In genomic region chr16:27366687-27367462, GRCh38 we compare ENCODE assay signal across 8 cellular contexts. TPM values are rescaled to one million over a fixed set of nuclear protein-coding genes. Genes with fewer than 3 reads are reported as not detected.
DNase-seq lines count a peak whose midpoint lies in the region; ATAC-seq and TF ChIP-seq lines count a peak whose summit lies in the region.

No MANE protein-coding gene starts in this region.

- no peak overlapping the region for H3K4me3 ChIP-seq in GM23248
- no peak overlapping the region for H3K4me3 ChIP-seq in right cardiac atrium (ENCODE audit: low read length)
- H3K4me3 ChIP-seq in mesendoderm (ENCODE audit: low read length): no peak overlapping the region
- H3K4me3 ChIP-seq in left lung: peak overlapping the region in 1 of 2 donors; percentile 15

- H3K4me3 Mint-ChIP-seq in CD4-positive, alpha-beta T cell: peak overlapping the region; percentile 85
- peak overlapping the region; percentile 54 for H3K4me3 Mint-ChIP-seq in activated CD4-positive, alpha-beta memory T cell treated with anti-CD3 and anti-CD28 coated beads for 36 hours

- H3F3A ChIP-seq in GM23248 (ENCODE audit: insufficient read depth): peaks cover 40% of the 10 kb centered on the region

- no peak overlapping the region for H2BK5ac ChIP-seq in mesendoderm (ENCODE audit: low read length)

- H2AK5ac ChIP-seq in mesendoderm (ENCODE audit: low read length): no peak overlapping the region

- H3K56ac ChIP-seq in mesendoderm (ENCODE audit: low read length): no peak overlapping the region

- H4K8ac ChIP-seq in mesendoderm (ENCODE audit: low read depth, low read length): no peak overlapping the region

- in situ Hi-C loops in GM23248 (cut with MboI): loop anchor here (25.0 kb wide), 1 partner anchor 1530 kb away; no protein-coding TSS in a partner anchor

- H3K27me3 Mint-ChIP-seq in CD4-positive, alpha-beta T cell: no peaks in the 10 kb centered on the region
- H3K27me3 Mint-ChIP-seq in activated CD4-positive, alpha-beta memory T cell treated with anti-CD3 and anti-CD28 coated beads for 36 hours: no peaks in the 10 kb centered on the region

- no peak overlapping the region for H3K4ac ChIP-seq in mesendoderm (ENCODE audit: low read depth, low read length)

- peak overlapping the region; percentile 80 for H2AFZ ChIP-seq in GM23248

- TF ChIP-seq CTCF in CD4-positive, alpha-beta T cell (IDR thresholded peaks at IDR 0.05): no peak
- TF ChIP-seq CTCF in left lung (IDR thresholded peaks at IDR 0.05): no peak

- H3K9me3 ChIP-seq in CD4-positive, alpha-beta T cell (ENCODE audit: control insufficient read depth, low read length): no peaks in the 10 kb centered on the region
- no peaks in the 10 kb centered on the region for H3K9me3 ChIP-seq in GM23248 (ENCODE audit: low read depth)
- no peaks in the 10 kb centered on the region for H3K9me3 ChIP-seq in right cardiac atrium (ENCODE audit: control insufficient read depth, low read length)
- H3K9me3 ChIP-seq in left lung: no peaks in the 10 kb centered on the region

- no peak overlapping the region for H3K23ac ChIP-seq in mesendoderm (ENCODE audit: low read length)

- WGBS in GM23248 (ENCODE audit: low coverage in 1 of 2, low lambda C conversion rate in 2 of 2, missing lambda C conversion rate in 2 of 2), 2 experiments: 59% methylated on average over 13 to 14 of the region's 14 CpGs
- WGBS in right cardiac atrium: 49% methylated on average over 14 of the region's 14 CpGs
- no CpG with 5 or more reads among the region's 14 CpGs for WGBS in mesendoderm (ENCODE audit: extremely low coverage, insufficient coverage, low lambda C conversion rate)

- POLR2A ChIA-PET in CD4-positive, alpha-beta T cell (lab: Charles Lee): interaction anchor here (0.6 to 8.6 kb wide), 38 partner anchors 9 to 211 kb away, joined by 3 to 145 read pairs (median 5); partner anchors contain the start of genes IL21R and KDM8
- POLR2A ChIA-PET in activated CD4-positive, alpha-beta memory T cell treated with anti-CD3 and anti-CD28 coated beads for 36 hours (lab: Charles Lee): interaction anchor here (0.9 to 4.1 kb wide), 15 partner anchors 11 to 197 kb away, joined by 3 to 87 read pairs (median 6); partner anchors contain the start of genes IL21R and KDM8

- CTCF ChIA-PET in CD4-positive, alpha-beta T cell (lab: Charles Lee): interaction anchor here (1.0 to 5.2 kb wide), 16 partner anchors 11 to 257 kb away, joined by 3 to 105 read pairs (median 8); partner anchors contain the start of genes IL21R and KDM8
- CTCF ChIA-PET in activated CD4-positive, alpha-beta memory T cell treated with anti-CD3 and anti-CD28 coated beads for 36 hours (lab: Charles Lee): interaction anchor here (0.9 to 6.2 kb wide), 29 partner anchors 10 to 212 kb away, joined by 3 to 108 read pairs (median 5); partner anchors contain the start of genes IL21R and KDM8

- H3K27me3 ChIP-seq in CD4-positive, alpha-beta T cell (ENCODE audit: control insufficient read depth, insufficient read depth, low read length): no peaks in the 10 kb centered on the region
- H3K27me3 ChIP-seq in GM23248 (replicated peaks; ENCODE audit: insufficient read depth) (no peaks in the 10 kb centered on the region), right cardiac atrium (ENCODE audit: control insufficient read depth, insufficient read depth) (no peaks in the 10 kb centered on the region), mesendoderm (ENCODE audit: insufficient read depth, low read length, poor library complexity) (no peaks in the 10 kb centered on the region), left lung (no peaks in the 10 kb centered on the region)

- H4K20me1 ChIP-seq in GM23248 (ENCODE audit: insufficient read depth): no peaks in the 10 kb centered on the region

- peaks cover 4% of the 10 kb centered on the region; the same call in 1 of the 2 replicates for H3K36me3 ChIP-seq in GM23248 (ENCODE audit: low read depth)
- peaks cover 2% of the 10 kb centered on the region for H3K36me3 ChIP-seq in mesendoderm (ENCODE audit: control insufficient read depth, insufficient read depth, low read length)
- peaks cover 0 to 32% of the 10 kb centered on the region in 2 donors for H3K36me3 ChIP-seq in left lung

- H3K9me2 ChIP-seq in GM23248 (ENCODE audit: insufficient read depth): no peaks in the 10 kb centered on the region

- no peak for ATAC-seq in CD4-positive, alpha-beta T cell (ENCODE audit: poor library complexity)
- ATAC-seq in right cardiac atrium: peak; percentile 35 to 47
- no peak for ATAC-seq in left lung

- H2BK120ac ChIP-seq in mesendoderm (ENCODE audit: low read depth, low read length): no peak overlapping the region

- peak overlapping the region; percentile 86 for H3K27ac ChIP-seq in CD4-positive, alpha-beta T cell (ENCODE audit: low read depth, low read length)
- H3K27ac ChIP-seq in GM23248: peak overlapping the region; percentile 81
- peak overlapping the region; percentile 5 for H3K27ac ChIP-seq in right cardiac atrium (ENCODE audit: low read length)
- no peak overlapping the region for H3K27ac ChIP-seq in mesendoderm (ENCODE audit: low read depth, low read length)
- peak overlapping the region in 1 of 2 donors; percentile 78 for H3K27ac ChIP-seq in left lung

- intact Hi-C loops in CD4-positive, alpha-beta T cell (cut with DNase I, micrococcal nuclease): loop anchor here (1.0 to 5.0 kb wide), 8 partner anchors 35 to 190 kb away; partner anchors contain the start of genes IL21R (in 2 of the 2) and KDM8 (in 1 of the 2)
- intact Hi-C loops in activated CD4-positive, alpha-beta memory T cell treated with anti-CD3 and anti-CD28 coated beads for 36 hours (cut with micrococcal nuclease): loop anchor here (1.0 to 5.0 kb wide), 7 partner anchors 41 to 769 kb away; partner anchors contain the start of gene KDM8
- intact Hi-C loops in right cardiac atrium (cut with DNase I): loop anchor here in 2 of 4 donors (5.0 to 10.0 kb wide), 3 partner anchors 132 to 192 kb away; no protein-coding TSS in a partner anchor
- intact Hi-C loops in left lung (cut with DNase I): loop anchor here in 1 of 2 donors (5.0 kb wide), 2 partner anchors 135 to 190 kb away; no protein-coding TSS in a partner anchor

- H3K9ac ChIP-seq in GM23248: peak overlapping the region; percentile 74; the same call in 1 of the 2 replicates
- H3K9ac ChIP-seq in mesendoderm (ENCODE audit: low read length): no peak overlapping the region

- no peak overlapping the region for H4K5ac ChIP-seq in mesendoderm (ENCODE audit: low read length)

- no peaks in the 10 kb centered on the region for H3K79me2 ChIP-seq in GM23248 (ENCODE audit: insufficient read depth)
- H3K79me2 ChIP-seq in mesendoderm (ENCODE audit: control insufficient read depth, insufficient read depth, low read length): no peaks in the 10 kb centered on the region

- H3K27ac Mint-ChIP-seq in CD4-positive, alpha-beta T cell: peak overlapping the region; percentile 99
- H3K27ac Mint-ChIP-seq in activated CD4-positive, alpha-beta memory T cell treated with anti-CD3 and anti-CD28 coated beads for 36 hours: peak overlapping the region; percentile 98

- H3K18ac ChIP-seq in mesendoderm (ENCODE audit: low read length): no peak overlapping the region

- H3K4me1 Mint-ChIP-seq in CD4-positive, alpha-beta T cell (ENCODE audit: low read depth): peaks cover 76% of the 10 kb centered on the region
- peaks cover 74% of the 10 kb centered on the region for H3K4me1 Mint-ChIP-seq in activated CD4-positive, alpha-beta memory T cell treated with anti-CD3 and anti-CD28 coated beads for 36 hours (ENCODE audit: low read depth)

- H3K4me2 ChIP-seq in GM23248 (ENCODE audit: unreplicated experiment) (peak overlapping the region; percentile 78), mesendoderm (ENCODE audit: low read length) (no peak overlapping the region)

- no peak overlapping the region for H2BK15ac ChIP-seq in mesendoderm (replicated peaks; ENCODE audit: low read depth)

- peaks cover 23% of the 10 kb centered on the region for H3K36me3 Mint-ChIP-seq in CD4-positive, alpha-beta T cell (ENCODE audit: low read depth)
- peaks cover 40% of the 10 kb centered on the region for H3K36me3 Mint-ChIP-seq in activated CD4-positive, alpha-beta memory T cell treated with anti-CD3 and anti-CD28 coated beads for 36 hours

- H3K9me3 Mint-ChIP-seq in CD4-positive, alpha-beta T cell: no peaks in the 10 kb centered on the region
- H3K9me3 Mint-ChIP-seq in activated CD4-positive, alpha-beta memory T cell treated with anti-CD3 and anti-CD28 coated beads for 36 hours: peaks cover 18% of the 10 kb centered on the region

- H3K79me1 ChIP-seq in mesendoderm (ENCODE audit: low read length): no peaks in the 10 kb centered on the region

- H3K4me1 ChIP-seq in GM23248 (ENCODE audit: insufficient read depth) (peaks cover 29% of the 10 kb centered on the region), right cardiac atrium (ENCODE audit: control insufficient read depth, insufficient read depth, low read length) (peaks cover 4% of the 10 kb centered on the region), mesendoderm (ENCODE audit: control insufficient read depth, low read depth, low read length) (no peaks in the 10 kb centered on the region), left lung (peaks cover 9 to 44% of the 10 kb centered on the region in 2 donors)

- DNase-seq in CD4-positive, alpha-beta T cell: peak in 3 of 10 experiments; percentile 14 to 45 (median 17)
- DNase-seq in GM23248: peak; percentile 38
- DNase-seq in activated CD4-positive, alpha-beta memory T cell treated with anti-CD3 and anti-CD28 coated beads for 36 hours: no peak
- peak; percentile 57 to 76 (median 70) for DNase-seq in right cardiac atrium
- no peak for DNase-seq in Ammon's horn (ENCODE audit: low spot score)
- no peak for DNase-seq in midbrain (lab: John Stamatoyannopoulos, UW)
- no peak for DNase-seq in mesendoderm
- no peak for DNase-seq in left lung

RNA-seq across cellular contexts. Expression of gene IL21R, which starts 35.1 kb away (rescaled TPM):
- 10 to 100 TPM; 34.5 to 34.8 TPM for total RNA-seq in CD4-positive, alpha-beta T cell
- 0.76 and 1.5 TPM in 2 replicates for total RNA-seq in GM23248 (2014; rRNA removed; shearing (Covaris generic))
- polyA plus RNA-seq in GM23248 (2016; fragmentation: Nextera tagmentation; extraction: Ambion mirVana) (0.90 and 1.2 TPM in 2 replicates), right cardiac atrium (0.34 TPM)
- total RNA-seq in activated CD4-positive, alpha-beta memory T cell treated with anti-CD3 and anti-CD28 coated beads for 36 hours: 10 to 100 TPM; 55.0 to 55.9 TPM
- total RNA-seq in right cardiac atrium (1 to 10 TPM in 2 of 4 donors, under 1 TPM in 2; 0.65 to 1.4 (median 0.98) TPM), left lung (1 to 10 TPM; 3.9 to 4.2 TPM)
- 0.52 TPM for polyA plus RNA-seq in mesendoderm (2013, experiment 1 of 2)
- polyA plus RNA-seq in mesendoderm (2013, experiment 2 of 2): 0.63 TPM

RNA-seq across cellular contexts. Expression of gene IL4R, which starts 53.1 kb away (rescaled TPM):
- 100 to 1,000 TPM; 145 to 147 TPM for total RNA-seq in CD4-positive, alpha-beta T cell
- 17.7 and 18.5 TPM in 2 replicates for total RNA-seq in GM23248 (2014; rRNA removed; shearing (Covaris generic))
- polyA plus RNA-seq in GM23248 (2016; fragmentation: Nextera tagmentation; extraction: Ambion mirVana) (11.3 and 11.7 TPM in 2 replicates), right cardiac atrium (12.3 TPM)
- total RNA-seq in activated CD4-positive, alpha-beta memory T cell treated with anti-CD3 and anti-CD28 coated beads for 36 hours: 100 to 1,000 TPM; 146 to 153 TPM
- total RNA-seq in right cardiac atrium (10 to 100 TPM; 19.9 to 51.0 (median 25.7) TPM), left lung (100 to 1,000 TPM in 1 of 2 donors, 10 to 100 TPM in 1; 80.3 to 133 TPM)
- polyA plus RNA-seq in mesendoderm (2013, experiment 1 of 2): 20.4 TPM
- polyA plus RNA-seq in mesendoderm (2013, experiment 2 of 2): 19.9 TPM

Comparison
In these comparisons a context has a peak if more than half of its experiments do, and no peak if none do; other contexts are left out.
1. ATAC-seq: peak in right cardiac atrium (2 of 2); none in CD4-positive, alpha-beta T cell (single experiment) and left lung (single experiment).
2. DNase-seq: peak in GM23248 (single experiment) and right cardiac atrium (3 of 3); none in activated CD4-positive, alpha-beta memory T cell treated with anti-CD3 and anti-CD28 coated beads for 36 hours (single experiment), Ammon's horn (single experiment), midbrain (single experiment), mesendoderm (single experiment) and left lung (0 of 2).
3. RNA of gene IL21R, which starts 35.1 kb away (total RNA-seq): 55.0 to 55.9 TPM in activated CD4-positive, alpha-beta memory T cell treated with anti-CD3 and anti-CD28 coated beads for 36 hours and 34.5 to 34.8 TPM in CD4-positive, alpha-beta T cell; 3.9 to 4.2 TPM in left lung, 0.76 to 1.5 TPM in GM23248 and 0.65 to 1.4 TPM in right cardiac atrium; every median in the first group is over 4 times any median in the second.